Comparison of ENCODE assay signal across 1 cellular context in the genomic region with DNA sequence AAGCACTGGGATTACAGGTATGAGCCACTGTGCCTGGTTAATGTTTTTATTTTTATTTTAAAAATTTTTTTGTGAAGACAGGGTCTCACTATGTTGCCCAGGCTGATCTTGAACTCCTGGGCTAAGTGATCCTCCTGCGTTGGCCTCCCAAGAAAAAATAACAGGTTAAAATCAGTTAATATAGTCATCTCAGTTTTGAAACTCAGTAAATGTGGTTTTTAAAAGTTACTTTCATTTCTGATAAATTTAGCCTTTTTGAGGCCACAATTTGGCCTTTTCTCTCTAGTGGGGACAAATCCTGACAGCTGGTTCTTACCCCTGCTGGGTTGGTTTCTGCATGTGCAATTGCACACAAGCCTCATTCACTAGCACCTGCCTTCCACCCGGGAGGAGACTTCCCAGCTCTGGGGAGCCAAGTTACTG.
A peak's percentile ranks its signal among the peaks of the same experiment; 100 is the strongest.
TF ChIP-seq lines count a peak whose summit lies in the region.

No MANE protein-coding gene starts in this region.

TF ChIP-seq in GM12878, 131 proteins besides CTCF, POLR2A, EP300 and RAD21 (continued from another document and continues in another):
- TF ChIP-seq BHLHE40 (IDR thresholded peaks at IDR 0.05; ENCODE audit: borderline replicate concordance in 1 of 2, low read depth in 2 of 2, low read length in 1 of 2) (peak; percentile 92 to 94), ASH2L (IDR thresholded peaks at IDR 0.05; ENCODE audit: borderline replicate concordance, low read depth) (no peak), LARP7 (IDR thresholded peaks at IDR 0.05) (no peak), FOS (IDR thresholded peaks at IDR 0.05; ENCODE audit: borderline replicate concordance, extremely low read depth, insufficient read length) (no peak), ETV6 (conservative IDR thresholded peaks at IDR 0.05 in 1 of 2, IDR thresholded peaks at IDR 0.05 in 1 of 2; ENCODE audit: borderline replicate concordance in 1 of 2, low read depth in 1 of 2) (peak in 1 of 2 experiments; percentile 59; a peak in 1 of 4 replicates), SMAD5 (IDR thresholded peaks at IDR 0.05; ENCODE audit: low read depth) (no peak), RFX5 (IDR thresholded peaks at IDR 0.05; ENCODE audit: low read depth, low read length) (no peak), PAX8 (IDR thresholded peaks at IDR 0.05) (no peak), JUND (IDR thresholded peaks at IDR 0.05; ENCODE audit: low read depth, low read length) (peak; percentile 66; the same call in 1 of the 2 replicates), GATAD2B (conservative IDR thresholded peaks at IDR 0.05; ENCODE audit: low read depth) (no peak), ZSCAN29 (IDR thresholded peaks at IDR 0.05) (no peak), ZNF217 (IDR thresholded peaks at IDR 0.05) (peak; percentile 97), IKZF1 (conservative IDR thresholded peaks at IDR 0.05) (peak; percentile 96), CEBPB (IDR thresholded peaks at IDR 0.05; ENCODE audit: borderline replicate concordance in 1 of 2, low read depth in 2 of 2, low read length in 2 of 2) (0 out of 4 replicates have a peak, but pooled peaks of 1 of the 2 experiments have one; percentile 52), TCF12 (IDR thresholded peaks at IDR 0.05; ENCODE audit: low read depth, low read length) (peak; percentile 98), SPI1 (IDR thresholded peaks at IDR 0.05; ENCODE audit: borderline replicate concordance, insufficient read depth, low read depth, low read length) (no peak), HDAC2 (IDR thresholded peaks at IDR 0.05) (no peak), BACH1 (IDR thresholded peaks at IDR 0.05; ENCODE audit: borderline replicate concordance) (peak; percentile 58; the same call in 1 of the 2 replicates), SREBF1 (IDR thresholded peaks at IDR 0.05; ENCODE audit: low read length) (no peak), NR2C2 (IDR thresholded peaks at IDR 0.05; ENCODE audit: borderline replicate concordance, control insufficient read depth, insufficient read length, low read depth) (no peak), MEF2A (IDR thresholded peaks at IDR 0.05; ENCODE audit: insufficient read depth, low read depth, low read length) (peak; percentile 98)
- TF ChIP-seq, protein P1, sequence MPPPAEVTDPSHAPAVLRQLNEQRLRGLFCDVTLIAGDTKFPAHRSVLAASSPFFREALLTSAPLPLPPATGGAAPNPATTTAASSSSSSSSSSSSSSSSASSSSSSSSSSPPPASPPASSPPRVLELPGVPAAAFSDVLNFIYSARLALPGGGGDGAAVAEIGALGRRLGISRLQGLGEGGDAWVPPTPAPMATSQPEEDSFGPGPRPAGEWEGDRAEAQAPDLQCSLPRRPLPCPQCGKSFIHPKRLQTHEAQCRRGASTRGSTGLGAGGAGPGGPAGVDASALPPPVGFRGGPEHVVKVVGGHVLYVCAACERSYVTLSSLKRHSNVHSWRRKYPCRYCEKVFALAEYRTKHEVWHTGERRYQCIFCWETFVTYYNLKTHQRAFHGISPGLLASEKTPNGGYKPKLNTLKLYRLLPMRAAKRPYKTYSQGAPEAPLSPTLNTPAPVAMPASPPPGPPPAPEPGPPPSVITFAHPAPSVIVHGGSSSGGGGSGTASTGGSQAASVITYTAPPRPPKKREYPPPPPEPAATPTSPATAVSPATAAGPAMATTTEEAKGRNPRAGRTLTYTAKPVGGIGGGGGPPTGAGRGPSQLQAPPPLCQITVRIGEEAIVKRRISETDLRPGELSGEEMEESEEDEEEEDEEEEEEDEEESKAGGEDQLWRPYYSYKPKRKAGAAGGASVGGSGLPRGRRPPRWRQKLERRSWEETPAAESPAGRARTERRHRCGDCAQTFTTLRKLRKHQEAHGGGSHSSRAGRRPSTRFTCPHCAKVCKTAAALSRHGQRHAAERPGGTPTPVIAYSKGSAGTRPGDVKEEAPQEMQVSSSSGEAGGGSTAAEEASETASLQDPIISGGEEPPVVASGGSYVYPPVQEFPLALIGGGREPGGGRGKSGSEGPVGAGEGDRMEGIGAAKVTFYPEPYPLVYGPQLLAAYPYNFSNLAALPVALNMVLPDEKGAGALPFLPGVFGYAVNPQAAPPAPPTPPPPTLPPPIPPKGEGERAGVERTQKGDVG (CRISPR knock-in tag; IDR thresholded peaks at IDR 0.05) = no peak
- TF ChIP-seq, protein P2, sequence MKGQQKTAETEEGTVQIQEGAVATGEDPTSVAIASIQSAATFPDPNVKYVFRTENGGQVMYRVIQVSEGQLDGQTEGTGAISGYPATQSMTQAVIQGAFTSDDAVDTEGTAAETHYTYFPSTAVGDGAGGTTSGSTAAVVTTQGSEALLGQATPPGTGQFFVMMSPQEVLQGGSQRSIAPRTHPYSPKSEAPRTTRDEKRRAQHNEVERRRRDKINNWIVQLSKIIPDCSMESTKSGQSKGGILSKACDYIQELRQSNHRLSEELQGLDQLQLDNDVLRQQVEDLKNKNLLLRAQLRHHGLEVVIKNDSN (IDR thresholded peaks at IDR 0.05; ENCODE audit: borderline replicate concordance, extremely low read length, insufficient read depth, low read depth, low read length) = no peak
- TF ChIP-seq, protein P3, sequence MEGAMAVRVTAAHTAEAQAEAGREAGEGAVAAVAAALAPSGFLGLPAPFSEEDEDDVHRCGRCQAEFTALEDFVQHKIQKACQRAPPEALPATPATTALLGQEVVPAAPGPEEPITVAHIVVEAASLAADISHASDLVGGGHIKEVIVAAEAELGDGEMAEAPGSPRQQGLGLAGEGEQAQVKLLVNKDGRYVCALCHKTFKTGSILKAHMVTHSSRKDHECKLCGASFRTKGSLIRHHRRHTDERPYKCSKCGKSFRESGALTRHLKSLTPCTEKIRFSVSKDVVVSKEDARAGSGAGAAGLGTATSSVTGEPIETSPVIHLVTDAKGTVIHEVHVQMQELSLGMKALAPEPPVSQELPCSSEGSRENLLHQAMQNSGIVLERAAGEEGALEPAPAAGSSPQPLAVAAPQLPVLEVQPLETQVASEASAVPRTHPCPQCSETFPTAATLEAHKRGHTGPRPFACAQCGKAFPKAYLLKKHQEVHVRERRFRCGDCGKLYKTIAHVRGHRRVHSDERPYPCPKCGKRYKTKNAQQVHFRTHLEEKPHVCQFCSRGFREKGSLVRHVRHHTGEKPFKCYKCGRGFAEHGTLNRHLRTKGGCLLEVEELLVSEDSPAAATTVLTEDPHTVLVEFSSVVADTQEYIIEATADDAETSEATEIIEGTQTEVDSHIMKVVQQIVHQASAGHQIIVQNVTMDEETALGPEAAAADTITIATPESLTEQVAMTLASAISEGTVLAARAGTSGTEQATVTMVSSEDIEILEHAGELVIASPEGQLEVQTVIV (IDR thresholded peaks at IDR 0.05; ENCODE audit: borderline replicate concordance, partially characterized antibody) = no peak
- TF ChIP-seq, protein P4, sequence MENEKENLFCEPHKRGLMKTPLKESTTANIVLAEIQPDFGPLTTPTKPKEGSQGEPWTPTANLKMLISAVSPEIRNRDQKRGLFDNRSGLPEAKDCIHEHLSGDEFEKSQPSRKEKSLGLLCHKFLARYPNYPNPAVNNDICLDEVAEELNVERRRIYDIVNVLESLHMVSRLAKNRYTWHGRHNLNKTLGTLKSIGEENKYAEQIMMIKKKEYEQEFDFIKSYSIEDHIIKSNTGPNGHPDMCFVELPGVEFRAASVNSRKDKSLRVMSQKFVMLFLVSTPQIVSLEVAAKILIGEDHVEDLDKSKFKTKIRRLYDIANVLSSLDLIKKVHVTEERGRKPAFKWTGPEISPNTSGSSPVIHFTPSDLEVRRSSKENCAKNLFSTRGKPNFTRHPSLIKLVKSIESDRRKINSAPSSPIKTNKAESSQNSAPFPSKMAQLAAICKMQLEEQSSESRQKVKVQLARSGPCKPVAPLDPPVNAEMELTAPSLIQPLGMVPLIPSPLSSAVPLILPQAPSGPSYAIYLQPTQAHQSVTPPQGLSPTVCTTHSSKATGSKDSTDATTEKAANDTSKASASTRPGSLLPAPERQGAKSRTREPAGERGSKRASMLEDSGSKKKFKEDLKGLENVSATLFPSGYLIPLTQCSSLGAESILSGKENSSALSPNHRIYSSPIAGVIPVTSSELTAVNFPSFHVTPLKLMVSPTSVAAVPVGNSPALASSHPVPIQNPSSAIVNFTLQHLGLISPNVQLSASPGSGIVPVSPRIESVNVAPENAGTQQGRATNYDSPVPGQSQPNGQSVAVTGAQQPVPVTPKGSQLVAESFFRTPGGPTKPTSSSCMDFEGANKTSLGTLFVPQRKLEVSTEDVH (IDR thresholded peaks at IDR 0.05; ENCODE audit: low read depth, partially characterized antibody) = no peak
- TF ChIP-seq, protein P5, sequence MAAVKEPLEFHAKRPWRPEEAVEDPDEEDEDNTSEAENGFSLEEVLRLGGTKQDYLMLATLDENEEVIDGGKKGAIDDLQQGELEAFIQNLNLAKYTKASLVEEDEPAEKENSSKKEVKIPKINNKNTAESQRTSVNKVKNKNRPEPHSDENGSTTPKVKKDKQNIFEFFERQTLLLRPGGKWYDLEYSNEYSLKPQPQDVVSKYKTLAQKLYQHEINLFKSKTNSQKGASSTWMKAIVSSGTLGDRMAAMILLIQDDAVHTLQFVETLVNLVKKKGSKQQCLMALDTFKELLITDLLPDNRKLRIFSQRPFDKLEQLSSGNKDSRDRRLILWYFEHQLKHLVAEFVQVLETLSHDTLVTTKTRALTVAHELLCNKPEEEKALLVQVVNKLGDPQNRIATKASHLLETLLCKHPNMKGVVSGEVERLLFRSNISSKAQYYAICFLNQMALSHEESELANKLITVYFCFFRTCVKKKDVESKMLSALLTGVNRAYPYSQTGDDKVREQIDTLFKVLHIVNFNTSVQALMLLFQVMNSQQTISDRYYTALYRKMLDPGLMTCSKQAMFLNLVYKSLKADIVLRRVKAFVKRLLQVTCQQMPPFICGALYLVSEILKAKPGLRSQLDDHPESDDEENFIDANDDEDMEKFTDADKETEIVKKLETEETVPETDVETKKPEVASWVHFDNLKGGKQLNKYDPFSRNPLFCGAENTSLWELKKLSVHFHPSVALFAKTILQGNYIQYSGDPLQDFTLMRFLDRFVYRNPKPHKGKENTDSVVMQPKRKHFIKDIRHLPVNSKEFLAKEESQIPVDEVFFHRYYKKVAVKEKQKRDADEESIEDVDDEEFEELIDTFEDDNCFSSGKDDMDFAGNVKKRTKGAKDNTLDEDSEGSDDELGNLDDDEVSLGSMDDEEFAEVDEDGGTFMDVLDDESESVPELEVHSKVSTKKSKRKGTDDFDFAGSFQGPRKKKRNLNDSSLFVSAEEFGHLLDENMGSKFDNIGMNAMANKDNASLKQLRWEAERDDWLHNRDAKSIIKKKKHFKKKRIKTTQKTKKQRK (IDR thresholded peaks at IDR 0.05; ENCODE audit: low read depth, low read length) = no peak
- TF ChIP-seq, protein P6, sequence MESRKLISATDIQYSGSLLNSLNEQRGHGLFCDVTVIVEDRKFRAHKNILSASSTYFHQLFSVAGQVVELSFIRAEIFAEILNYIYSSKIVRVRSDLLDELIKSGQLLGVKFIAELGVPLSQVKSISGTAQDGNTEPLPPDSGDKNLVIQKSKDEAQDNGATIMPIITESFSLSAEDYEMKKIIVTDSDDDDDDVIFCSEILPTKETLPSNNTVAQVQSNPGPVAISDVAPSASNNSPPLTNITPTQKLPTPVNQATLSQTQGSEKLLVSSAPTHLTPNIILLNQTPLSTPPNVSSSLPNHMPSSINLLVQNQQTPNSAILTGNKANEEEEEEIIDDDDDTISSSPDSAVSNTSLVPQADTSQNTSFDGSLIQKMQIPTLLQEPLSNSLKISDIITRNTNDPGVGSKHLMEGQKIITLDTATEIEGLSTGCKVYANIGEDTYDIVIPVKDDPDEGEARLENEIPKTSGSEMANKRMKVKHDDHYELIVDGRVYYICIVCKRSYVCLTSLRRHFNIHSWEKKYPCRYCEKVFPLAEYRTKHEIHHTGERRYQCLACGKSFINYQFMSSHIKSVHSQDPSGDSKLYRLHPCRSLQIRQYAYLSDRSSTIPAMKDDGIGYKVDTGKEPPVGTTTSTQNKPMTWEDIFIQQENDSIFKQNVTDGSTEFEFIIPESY (IDR thresholded peaks at IDR 0.05) = no peak
- TF ChIP-seq, protein P7, sequence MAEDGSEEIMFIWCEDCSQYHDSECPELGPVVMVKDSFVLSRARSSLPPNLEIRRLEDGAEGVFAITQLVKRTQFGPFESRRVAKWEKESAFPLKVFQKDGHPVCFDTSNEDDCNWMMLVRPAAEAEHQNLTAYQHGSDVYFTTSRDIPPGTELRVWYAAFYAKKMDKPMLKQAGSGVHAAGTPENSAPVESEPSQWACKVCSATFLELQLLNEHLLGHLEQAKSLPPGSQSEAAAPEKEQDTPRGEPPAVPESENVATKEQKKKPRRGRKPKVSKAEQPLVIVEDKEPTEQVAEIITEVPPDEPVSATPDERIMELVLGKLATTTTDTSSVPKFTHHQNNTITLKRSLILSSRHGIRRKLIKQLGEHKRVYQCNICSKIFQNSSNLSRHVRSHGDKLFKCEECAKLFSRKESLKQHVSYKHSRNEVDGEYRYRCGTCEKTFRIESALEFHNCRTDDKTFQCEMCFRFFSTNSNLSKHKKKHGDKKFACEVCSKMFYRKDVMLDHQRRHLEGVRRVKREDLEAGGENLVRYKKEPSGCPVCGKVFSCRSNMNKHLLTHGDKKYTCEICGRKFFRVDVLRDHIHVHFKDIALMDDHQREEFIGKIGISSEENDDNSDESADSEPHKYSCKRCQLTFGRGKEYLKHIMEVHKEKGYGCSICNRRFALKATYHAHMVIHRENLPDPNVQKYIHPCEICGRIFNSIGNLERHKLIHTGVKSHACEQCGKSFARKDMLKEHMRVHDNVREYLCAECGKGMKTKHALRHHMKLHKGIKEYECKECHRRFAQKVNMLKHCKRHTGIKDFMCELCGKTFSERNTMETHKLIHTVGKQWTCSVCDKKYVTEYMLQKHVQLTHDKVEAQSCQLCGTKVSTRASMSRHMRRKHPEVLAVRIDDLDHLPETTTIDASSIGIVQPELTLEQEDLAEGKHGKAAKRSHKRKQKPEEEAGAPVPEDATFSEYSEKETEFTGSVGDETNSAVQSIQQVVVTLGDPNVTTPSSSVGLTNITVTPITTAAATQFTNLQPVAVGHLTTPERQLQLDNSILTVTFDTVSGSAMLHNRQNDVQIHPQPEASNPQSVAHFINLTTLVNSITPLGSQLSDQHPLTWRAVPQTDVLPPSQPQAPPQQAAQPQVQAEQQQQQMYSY (CRISPR knock-in tag; IDR thresholded peaks at IDR 0.05) = no peak
- TF ChIP-seq, protein P8, sequence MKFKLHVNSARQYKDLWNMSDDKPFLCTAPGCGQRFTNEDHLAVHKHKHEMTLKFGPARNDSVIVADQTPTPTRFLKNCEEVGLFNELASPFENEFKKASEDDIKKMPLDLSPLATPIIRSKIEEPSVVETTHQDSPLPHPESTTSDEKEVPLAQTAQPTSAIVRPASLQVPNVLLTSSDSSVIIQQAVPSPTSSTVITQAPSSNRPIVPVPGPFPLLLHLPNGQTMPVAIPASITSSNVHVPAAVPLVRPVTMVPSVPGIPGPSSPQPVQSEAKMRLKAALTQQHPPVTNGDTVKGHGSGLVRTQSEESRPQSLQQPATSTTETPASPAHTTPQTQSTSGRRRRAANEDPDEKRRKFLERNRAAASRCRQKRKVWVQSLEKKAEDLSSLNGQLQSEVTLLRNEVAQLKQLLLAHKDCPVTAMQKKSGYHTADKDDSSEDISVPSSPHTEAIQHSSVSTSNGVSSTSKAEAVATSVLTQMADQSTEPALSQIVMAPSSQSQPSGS (IDR thresholded peaks at IDR 0.05; ENCODE audit: low read length) = peak; percentile 88
